Comparison of ENCODE assay signal across 16 cellular contexts in genomic region chr15:70436428-70436827, GRCh38.
DNase-seq lines count a peak whose midpoint lies in the region; ATAC-seq and TF ChIP-seq lines count a peak whose summit lies in the region.
"Had no signal": no experiment of that assay in that cellular context is flagged by ENCODE, and none has a peak within 500 bp of the region (broad histone marks: within the 10 kb centered on the region; RNA-seq: fewer than 3 reads in every experiment).

No MANE protein-coding gene starts in this region.

- H3K36me3 Mint-ChIP-seq in progenitor cell of endocrine pancreas (ENCODE audit: insufficient read depth): no peaks in the 10 kb centered on the region

- no peaks in the 10 kb centered on the region for H3K79me2 ChIP-seq in OCI-LY7 (ENCODE audit: insufficient read depth, low read depth, low read length)

- H3K9me3 Mint-ChIP-seq in progenitor cell of endocrine pancreas (ENCODE audit: low read depth): no peaks in the 10 kb centered on the region
- H3K9me3 Mint-ChIP-seq: dendritic cell treated with granulocyte-macrophage colony-stimulating factor and Interleukin-4, amounts not matched to agents 40 ng/mL and 50 ng/mL, for 4 days had no signal

- H3K4me1 Mint-ChIP-seq in progenitor cell of endocrine pancreas (ENCODE audit: low read depth): peaks cover 15% of the 10 kb centered on the region

- no TSS peak for BruUV-seq in OCI-LY7 (replicated peaks; lab: Mats Ljungman, UMichigan)

- H3K9me3 ChIP-seq in OCI-LY7 (ENCODE audit: low read length): no peaks in the 10 kb centered on the region
- H3K9me3 ChIP-seq: ascending aorta had no signal

- no peaks in the 10 kb centered on the region for H3K9me2 ChIP-seq in OCI-LY7 (ENCODE audit: insufficient read depth, low read length)

- CTCF ChIA-PET in OCI-LY7 (lab: Charles Lee; ENCODE audit: unreplicated experiment): no interaction called here

- POLR2A ChIA-PET in OCI-LY7 (lab: Charles Lee): no interaction called here

- intact Hi-C loops in OCI-LY7 (cut with micrococcal nuclease; ENCODE audit: unreplicated experiment): no loop called here

- H3K27ac ChIP-seq in OCI-LY7 (ENCODE audit: low read depth, low read length, poor library complexity, severe bottlenecking): peak overlapping the region; percentile 64
- H3K27ac ChIP-seq: ascending aorta had no signal

- DNase-seq in GM10266 (ENCODE audit: extremely low spot score): peak; percentile 54
- no peak for DNase-seq in OCI-LY7 (ENCODE audit: low spot score)
- no peak for DNase-seq in NCI-H2081 treated with DMSO at 0.1 percent for 48 hours (lab: John Stamatoyannopoulos, UW)
- no peak for DNase-seq in NCI-H1092 treated with DMSO at 0.1 percent for 48 hours (lab: John Stamatoyannopoulos, UW)
- no peak for DNase-seq in progenitor cell of endocrine pancreas (ENCODE audit: low spot score, unreplicated experiment)
- DNase-seq in NCI-H526 treated with DMSO at 0.1 percent for 48 hours (lab: John Stamatoyannopoulos, UW): no peak
- DNase-seq: activated CD8-positive, alpha-beta memory T cell treated with anti-CD3 and anti-CD28 coated beads for 24 hours; EL; NCI-H446; substantia nigra; T1000 had no signal

- H3K4me1 ChIP-seq in OCI-LY7 (ENCODE audit: insufficient read depth, low read length, poor library complexity, severe bottlenecking): peaks cover 32% of the 10 kb centered on the region
- H3K4me1 ChIP-seq: ascending aorta had no signal

- peak; percentile 32 for ATAC-seq in GM19025 (IDR thresholded peaks at IDR 0.05; ENCODE audit: low read depth, unreplicated experiment)
- peak; percentile 27 for ATAC-seq in HG02763 (IDR thresholded peaks at IDR 0.05; ENCODE audit: unreplicated experiment)
- ATAC-seq: HCT116 had no signal

- H3K27ac Mint-ChIP-seq in progenitor cell of endocrine pancreas: no peak overlapping the region
- H3K27ac Mint-ChIP-seq: dendritic cell treated with granulocyte-macrophage colony-stimulating factor and Interleukin-4, amounts not matched to agents 40 ng/mL and 50 ng/mL, for 4 days had no signal

- no peak overlapping the region for H3K4me3 Mint-ChIP-seq in progenitor cell of endocrine pancreas (ENCODE audit: low read depth)
- H3K4me3 Mint-ChIP-seq: dendritic cell treated with granulocyte-macrophage colony-stimulating factor and Interleukin-4, amounts not matched to agents 40 ng/mL and 50 ng/mL, for 4 days had no signal

- peak overlapping the region; percentile 72 for H3K4me2 ChIP-seq in OCI-LY7 (ENCODE audit: low read length)

- no peaks in the 10 kb centered on the region for H4K20me1 ChIP-seq in OCI-LY7 (ENCODE audit: insufficient read depth, low read length)

- peak overlapping the region; percentile 17 for H3K4me3 ChIP-seq in OCI-LY7 (ENCODE audit: low read depth, low read length, poor library complexity, severe bottlenecking)
- H3K4me3 ChIP-seq: ascending aorta had no signal

- H2AFZ ChIP-seq in OCI-LY7 (ENCODE audit: low read length): no peak overlapping the region

- TF ChIP-seq CTCF in GM10266 (IDR thresholded peaks at IDR 0.05; ENCODE audit: control insufficient read depth, insufficient read depth, low read depth, missing control alignments) (no peak), OCI-LY7 (conservative IDR thresholded peaks at IDR 0.05; ENCODE audit: low read length) (no peak), progenitor cell of endocrine pancreas (IDR thresholded peaks at IDR 0.05; ENCODE audit: unreplicated experiment) (no peak)

- peaks cover 63% of the 10 kb centered on the region for H3K27me3 Mint-ChIP-seq in progenitor cell of endocrine pancreas

- no peaks in the 10 kb centered on the region for H3K36me3 ChIP-seq in OCI-LY7 (ENCODE audit: insufficient read depth, low read length)
- H3K36me3 ChIP-seq: ascending aorta had no signal
